8 cellular contexts compared by ENCODE assay signal in the genomic region with DNA sequence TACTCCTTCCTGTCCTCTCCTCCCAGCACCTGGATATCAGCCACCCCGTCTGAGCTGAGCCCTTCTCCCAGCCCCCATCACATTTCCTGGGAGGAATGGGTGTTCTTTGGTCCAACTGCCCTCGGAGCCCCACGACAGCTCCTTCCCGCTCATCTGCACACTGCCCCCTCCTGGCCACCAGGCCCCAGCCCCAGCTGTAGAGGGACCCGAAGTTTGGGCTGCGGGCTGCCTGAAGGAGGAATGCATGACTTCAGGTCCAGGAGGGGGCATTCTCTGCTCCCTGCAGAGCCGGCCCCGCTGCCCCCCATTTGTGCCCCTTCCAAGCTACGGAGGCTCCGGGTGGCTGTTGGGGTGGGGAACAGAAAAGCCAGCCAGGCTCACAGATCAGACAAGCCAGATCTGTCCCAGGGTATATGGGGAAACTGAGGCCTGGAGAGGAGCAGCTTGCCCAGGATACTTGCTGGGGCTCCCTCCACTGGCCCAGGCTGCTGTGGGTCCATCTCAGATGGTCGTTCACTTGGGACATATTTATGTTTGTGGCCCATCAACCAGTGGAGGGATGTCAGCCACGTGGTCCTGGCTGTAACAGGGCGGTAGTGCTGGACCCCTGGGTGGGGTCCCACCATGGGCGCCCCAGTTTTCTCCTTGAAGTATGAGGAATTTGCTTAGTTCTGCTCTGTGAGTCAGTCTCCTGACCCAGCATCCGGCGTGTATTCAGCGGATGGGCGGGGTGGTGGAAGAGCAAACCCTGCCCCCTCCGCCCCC. TPM values are rescaled to one million over a fixed set of nuclear protein-coding genes. Genes with fewer than 3 reads are reported as not detected.
DNase-seq lines count a peak whose midpoint lies in the region; ATAC-seq and TF ChIP-seq lines count a peak whose summit lies in the region.

No MANE protein-coding gene starts in this region.

- H3K4me3 ChIP-seq in PC-9 (no peak overlapping the region), fibroblast of pulmonary artery (replicated peaks; ENCODE audit: low read depth, low read length) (no peak overlapping the region)

- H3K36me3 ChIP-seq in PC-9 (ENCODE audit: low read depth), result no peaks in the 10 kb centered on the region

- no peak for ATAC-seq in sciatic nerve
- ATAC-seq in GM21529 (IDR thresholded peaks at IDR 0.05; ENCODE audit: unreplicated experiment), result no peak

- no peak overlapping the region for H2AFZ ChIP-seq in PC-9

- no peaks in the 10 kb centered on the region for H3K9me2 ChIP-seq in PC-9 (ENCODE audit: insufficient read depth)

- no peaks in the 10 kb centered on the region for H3K79me2 ChIP-seq in PC-9 (ENCODE audit: low read depth)

- H3K27ac ChIP-seq in PC-9, result no peak overlapping the region

- CTCF ChIA-PET in PC-9 (lab: Charles Lee), result interaction anchor here (1.7 kb wide), 1 partner anchor 138 kb away, joined by 10 read pairs; no protein-coding TSS in a partner anchor

- intact Hi-C loops in PC-9 (cut with micrococcal nuclease; ENCODE audit: unreplicated experiment), result loop anchor here (2.0 kb wide), 1 partner anchor 86 kb away; no protein-coding TSS in a partner anchor
- intact Hi-C loops in sciatic nerve (cut with DNase I), result loop anchor here (5.0 kb wide), 2 partner anchors 137 to 313 kb away; no protein-coding TSS in a partner anchor

- no peaks in the 10 kb centered on the region for H3F3A ChIP-seq in PC-9 (ENCODE audit: insufficient read depth, low read depth)

- no peaks in the 10 kb centered on the region for H4K20me1 ChIP-seq in PC-9 (ENCODE audit: insufficient read depth)

- POLR2A ChIA-PET in PC-9 (lab: Charles Lee; ENCODE audit: unreplicated experiment), result no interaction called here

- peak; percentile 50 to 54 for DNase-seq in activated T-cell treated with anti-CD3 and anti-CD28 coated beads, Interleukin-2, amount 50 U/mL, for 48 hours
- DNase-seq in activated T-cell treated with anti-CD3 and anti-CD28 coated beads, Interleukin-2, amount 50 U/mL, for 1 hour, result no peak
- no peak for DNase-seq in PC-9
- DNase-seq in fibroblast of pulmonary artery (ENCODE audit: low read depth), result peak; percentile 53
- DNase-seq in sciatic nerve (ENCODE audit: low spot score), result peak; percentile 76
- DNase-seq in pons (ENCODE audit: low spot score), result no peak
- no peak for DNase-seq in RKO (ENCODE audit: low spot score)

- H3K27me3 ChIP-seq in PC-9 (ENCODE audit: insufficient read depth, low read depth), result no peaks in the 10 kb centered on the region

- TF ChIP-seq CTCF in PC-9 (conservative IDR thresholded peaks at IDR 0.05) (peak; percentile 55), fibroblast of pulmonary artery (IDR thresholded peaks at IDR 0.05; ENCODE audit: low read length, missing control alignments) (peak; percentile 65)

- H3K4me2 ChIP-seq in PC-9, result no peak overlapping the region

- peaks cover 8% of the 10 kb centered on the region for H3K4me1 ChIP-seq in PC-9 (replicated peaks; ENCODE audit: insufficient read depth)

- BruUV-seq in PC-9 (replicated peaks; lab: Mats Ljungman, UMichigan), result no TSS peak

- H3K9me3 ChIP-seq in PC-9 (ENCODE audit: insufficient read depth, low read depth), result no peaks in the 10 kb centered on the region

RNA-seq across cellular contexts. Expression of a gene that starts 33.1 kb away (rescaled TPM):
- total RNA-seq in PC-9 (2021) (46.7 and 59.9 TPM in 2 replicates), sciatic nerve (70.7 TPM)

Comparison
In these comparisons a context has a peak if more than half of its experiments do, and no peak if none do; other contexts are left out.
1. DNase-seq: peak in activated T-cell treated with anti-CD3 and anti-CD28 coated beads, Interleukin-2, amount 50 U/mL, for 48 hours (2 of 2), fibroblast of pulmonary artery (single experiment) and sciatic nerve (single experiment); none in activated T-cell treated with anti-CD3 and anti-CD28 coated beads, Interleukin-2, amount 50 U/mL, for 1 hour (single experiment), PC-9 (0 of 2), pons (single experiment) and RKO (single experiment).